In genomic region chr16:57187508-57187854, GRCh38 we compare ENCODE assay signal across 8 cellular contexts. TPM values are rescaled to one million over a fixed set of nuclear protein-coding genes. Genes with fewer than 3 reads are reported as not detected.
DNase-seq lines count a peak whose midpoint lies in the region; ATAC-seq and TF ChIP-seq lines count a peak whose summit lies in the region.

No MANE protein-coding gene starts in this region.

- H3K9me3 Mint-ChIP-seq in CD4-positive, alpha-beta memory T cell: no peaks in the 10 kb centered on the region

- H3K36me3 ChIP-seq in CD4-positive, alpha-beta memory T cell (ENCODE audit: insufficient read depth, low read length): no peaks in the 10 kb centered on the region
- H3K36me3 ChIP-seq in brain microvascular endothelial cell (replicated peaks) (no peaks in the 10 kb centered on the region), muscle layer of colon (ENCODE audit: insufficient read depth, low read length) (no peaks in the 10 kb centered on the region)

- in situ Hi-C loops in brain microvascular endothelial cell (cut with HindIII; ENCODE audit: low pct_ligation_motif_present, low sequenced_read_pairs): no loop called here

- intact Hi-C loops in CD4-positive, alpha-beta memory T cell (cut with micrococcal nuclease): loop anchor here (5.0 to 10.0 kb wide), 3 partner anchors 105 to 257 kb away; partner anchors contain the start of genes CIAPIN1 and COQ9

- H3K27me3 Mint-ChIP-seq in CD4-positive, alpha-beta memory T cell: no peaks in the 10 kb centered on the region

- H3K27ac ChIP-seq in CD4-positive, alpha-beta memory T cell (ENCODE audit: low read depth, low read length): peak overlapping the region; percentile 87
- H3K27ac ChIP-seq in brain microvascular endothelial cell (peak overlapping the region; percentile 87), muscle layer of colon (ENCODE audit: low read depth, low read length) (peak overlapping the region; percentile 94)

- H3K4me1 Mint-ChIP-seq in CD4-positive, alpha-beta memory T cell: peaks cover 38 to 61% (median 49%) of the 10 kb centered on the region in 4 donors

- H3K9ac ChIP-seq in muscle layer of colon (ENCODE audit: low read length): peak overlapping the region; percentile 94

- peaks cover 42% of the 10 kb centered on the region for H3K4me1 ChIP-seq in CD4-positive, alpha-beta memory T cell (ENCODE audit: insufficient read depth, low read length)
- peaks cover 38% of the 10 kb centered on the region for H3K4me1 ChIP-seq in muscle layer of colon (ENCODE audit: insufficient read depth, low read length)

- H3K36me3 Mint-ChIP-seq in CD4-positive, alpha-beta memory T cell: peaks cover 0 to 27% of the 10 kb centered on the region in 2 donors

- CTCF ChIA-PET in CD4-positive, alpha-beta memory T cell (lab: Charles Lee; ENCODE audit: partially characterized antibody): interaction anchor here (1.1 kb wide), 1 partner anchor 58 kb away, joined by 3 read pairs; the partner anchor contains the start of gene ARL2BP

- POLR2A ChIA-PET in CD4-positive, alpha-beta memory T cell (lab: Charles Lee; ENCODE audit: partially characterized antibody): interaction anchor here (1.5 to 2.4 kb wide), 2 partner anchors 95 to 199 kb away, joined by 5 to 6 read pairs; partner anchors contain the start of genes CPNE2 and NLRC5

- H3K4me3 Mint-ChIP-seq in CD4-positive, alpha-beta memory T cell: peak overlapping the region; percentile 97 to 99 (median 99)

- H3K27me3 ChIP-seq in CD4-positive, alpha-beta memory T cell (ENCODE audit: insufficient read depth, low read length): no peaks in the 10 kb centered on the region
- H3K27me3 ChIP-seq in brain microvascular endothelial cell (replicated peaks) (no peaks in the 10 kb centered on the region), muscle layer of colon (ENCODE audit: control insufficient read depth in 1 of 2, insufficient read depth in 2 of 2, low read length in 2 of 2) (no peaks in the 10 kb centered on the region)

- H3K27ac Mint-ChIP-seq in CD4-positive, alpha-beta memory T cell: peak overlapping the region; percentile 95 to 99 (median 97)

- peak overlapping the region; percentile 88 for H3K4me3 ChIP-seq in CD4-positive, alpha-beta memory T cell (ENCODE audit: low read length in 2 of 2)
- peak overlapping the region; percentile 98 for H3K4me3 ChIP-seq in LNCaP clone FGC (ENCODE audit: low read depth, low read length)
- H3K4me3 ChIP-seq in brain microvascular endothelial cell (ENCODE audit: low read depth, low read length): peak overlapping the region; percentile 90
- peak overlapping the region; percentile 82 to 96 for H3K4me3 ChIP-seq in muscle layer of colon (ENCODE audit: low read depth in 1 of 2, low read length in 2 of 2)

- TF ChIP-seq CTCF in LNCaP clone FGC (IDR thresholded peaks at IDR 0.05; ENCODE audit: control insufficient read depth, extremely low read depth, insufficient read depth) (no peak), brain microvascular endothelial cell (IDR thresholded peaks at IDR 0.05; ENCODE audit: low read depth, low read length, missing control alignments) (no peak)

- ATAC-seq in HG02798 (IDR thresholded peaks at IDR 0.05; ENCODE audit: poor library complexity, unreplicated experiment) (no peak), HG03439 (IDR thresholded peaks at IDR 0.05; ENCODE audit: unreplicated experiment) (no peak)

- no peaks in the 10 kb centered on the region for H3K9me3 ChIP-seq in CD4-positive, alpha-beta memory T cell (ENCODE audit: control insufficient read depth in 1 of 2, low read length in 2 of 2)
- H3K9me3 ChIP-seq in muscle layer of colon (ENCODE audit: low read length): no peaks in the 10 kb centered on the region

- DNase-seq in CD4-positive, alpha-beta memory T cell: peak in 1 of 5 donors; percentile 24
- DNase-seq in LNCaP clone FGC (ENCODE audit: low read depth) (no peak), brain microvascular endothelial cell (no peak), middle frontal gyrus (ENCODE audit: extremely low spot score, low spot score) (no peak), hypothalamus (lab: John Stamatoyannopoulos, UW) (no peak)

RNA-seq across cellular contexts. Expression of gene RSPRY1, which starts 1.4 kb away (rescaled TPM):
- total RNA-seq in CD4-positive, alpha-beta memory T cell: 10 to 100 TPM; 32.8 to 38.0 TPM
- 10 to 100 TPM; 28.5 to 34.0 TPM for polyA plus RNA-seq in CD4-positive, alpha-beta memory T cell

RNA-seq across cellular contexts. Expression of gene PSME3IP1, which starts 1.6 kb away (rescaled TPM):
- 100 to 1,000 TPM; 147 to 157 TPM for total RNA-seq in CD4-positive, alpha-beta memory T cell
- 10 to 100 TPM; 59.9 to 64.5 TPM for polyA plus RNA-seq in CD4-positive, alpha-beta memory T cell

RNA-seq across cellular contexts. Expression of gene ARL2BP, which starts 57.6 kb away (rescaled TPM):
- total RNA-seq in CD4-positive, alpha-beta memory T cell: 10 to 100 TPM; 48.0 to 49.1 TPM
- 100 to 1,000 TPM; 130 to 181 TPM for polyA plus RNA-seq in CD4-positive, alpha-beta memory T cell
